Comparison of ENCODE assay signal across 11 cellular contexts in the genomic region with DNA sequence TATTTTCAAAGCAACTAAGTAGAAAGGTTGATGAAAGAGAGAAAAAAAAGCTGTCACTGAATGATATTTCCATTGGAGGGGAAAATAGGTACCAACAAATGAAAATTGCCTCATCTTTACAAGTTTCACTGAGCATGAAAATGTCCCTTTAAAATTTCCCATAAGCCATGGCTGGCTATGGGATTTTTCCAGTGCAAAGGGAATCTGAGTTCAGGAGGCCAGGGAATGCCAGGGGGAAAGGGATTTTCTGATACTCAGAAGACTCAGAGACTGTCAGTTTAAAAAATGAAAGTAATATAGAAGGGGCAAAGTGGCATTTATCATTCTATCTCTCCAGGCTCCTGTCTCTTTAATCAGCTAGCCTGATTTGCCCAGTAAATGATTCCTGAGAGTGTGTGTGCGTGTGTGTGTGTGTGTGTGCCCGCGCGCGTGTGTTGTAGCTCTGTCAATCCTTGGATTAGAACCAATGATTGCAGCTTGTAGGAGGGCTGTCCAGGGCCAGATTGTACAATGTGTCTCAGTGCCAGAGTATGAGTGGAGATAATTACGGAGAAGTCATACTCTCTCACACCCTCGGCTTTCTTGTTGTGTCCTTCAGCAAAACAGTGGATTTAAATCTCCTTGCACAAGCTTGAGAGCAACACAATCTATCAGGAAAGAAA. TPM values are rescaled to one million over a fixed set of nuclear protein-coding genes. Genes with fewer than 3 reads are reported as not detected.
DNase-seq lines count a peak whose midpoint lies in the region; TF ChIP-seq lines count a peak whose summit lies in the region.
"Had no signal": no experiment of that assay in that cellular context is flagged by ENCODE, and none has a peak within 500 bp of the region (broad histone marks: within the 10 kb centered on the region; RNA-seq: fewer than 3 reads in every experiment).

Gene NTM (plus strand): TSS at position 526 of the 662 bp plus-strand sequence.

- no peak within 1 kb of the TSS for H3K27ac Mint-ChIP-seq in neural crest cell (ENCODE audit: unreplicated experiment)
- H3K27ac Mint-ChIP-seq: CD8-positive, alpha-beta T cell; stimulated activated naive CD8-positive, alpha-beta T cell treated with anti-CD3 and anti-CD28 coated beads, Interleukin-15, amount 100 ng/mL, for 72 hours had no signal

- no peak within 1 kb of the TSS for H3K4me3 Mint-ChIP-seq in neural crest cell
- H3K4me3 Mint-ChIP-seq: CD8-positive, alpha-beta T cell; stimulated activated naive CD8-positive, alpha-beta T cell treated with anti-CD3 and anti-CD28 coated beads, Interleukin-15, amount 100 ng/mL, for 72 hours had no signal

- H3K4me1 Mint-ChIP-seq in neural crest cell = peaks cover 1% of the 10 kb centered on the region
- H3K4me1 Mint-ChIP-seq: stimulated activated naive CD8-positive, alpha-beta T cell treated with anti-CD3 and anti-CD28 coated beads, Interleukin-15, amount 100 ng/mL, for 72 hours had no signal

- peak; percentile 51 for DNase-seq in AG10803 (ENCODE audit: low read depth)
- DNase-seq in NCI-H82 treated with DMSO at 0.1 percent for 48 hours (lab: John Stamatoyannopoulos, UW; ENCODE audit: unreplicated experiment) = peak; percentile 76
- DNase-seq in fibroblast of villous mesenchyme (ENCODE audit: low read depth) = peak; percentile 0
- peak; percentile 36 for DNase-seq in neural crest cell (ENCODE audit: low read depth, low spot score)
- no peak for DNase-seq in activated CD4-positive, alpha-beta T cell treated with anti-CD3 and anti-CD28 coated beads for 1 hour
- no peak for DNase-seq in NCI-H2196 treated with DMSO at 0.1 percent for 48 hours (lab: John Stamatoyannopoulos, UW; ENCODE audit: unreplicated experiment)
- DNase-seq in SHP77 treated with DMSO at 0.1 percent for 48 hours (lab: John Stamatoyannopoulos, UW) = no peak
- no peak for DNase-seq in GDM1 (lab: John Stamatoyannopoulos, UW)
- DNase-seq: CD8-positive, alpha-beta T cell; stimulated activated naive CD8-positive, alpha-beta T cell treated with anti-CD3 and anti-CD28 coated beads, Interleukin-15, amount 100 ng/mL, for 72 hours had no signal

- no peaks in the 10 kb centered on the region for H3K36me3 Mint-ChIP-seq in neural crest cell (ENCODE audit: low read depth)
- H3K36me3 Mint-ChIP-seq: CD8-positive, alpha-beta T cell had no signal

- H3K27me3 Mint-ChIP-seq in neural crest cell (ENCODE audit: low read depth) = no peaks in the 10 kb centered on the region

- H3K4me3 ChIP-seq in AG10803 (ENCODE audit: low read length) (no peak within 1 kb of the TSS), fibroblast of villous mesenchyme (ENCODE audit: low read depth, low read length) (no peak within 1 kb of the TSS)

- no peaks in the 10 kb centered on the region for H3K9me3 Mint-ChIP-seq in neural crest cell
- H3K9me3 Mint-ChIP-seq: stimulated activated naive CD8-positive, alpha-beta T cell treated with anti-CD3 and anti-CD28 coated beads, Interleukin-15, amount 100 ng/mL, for 72 hours had no signal

- TF ChIP-seq CTCF in AG10803 (conservative IDR thresholded peaks at IDR 0.05; ENCODE audit: low read length) (no peak), fibroblast of villous mesenchyme (IDR thresholded peaks at IDR 0.05; ENCODE audit: insufficient read depth, low read depth, low read length) (no peak), neural crest cell (conservative IDR thresholded peaks at IDR 0.05) (no peak)

RNA-seq across cellular contexts. Expression of gene NTM, which starts in this region (rescaled TPM):
- total RNA-seq in fibroblast of villous mesenchyme (7.3 and 24.2 TPM in 2 replicates), neural crest cell (11.3 and 13.2 TPM in 2 replicates)
- total RNA-seq: CD8-positive, alpha-beta T cell; lung microvascular endothelial cell had no signal

Comparison
In these comparisons a context has a peak if more than half of its experiments do, and no peak if none do; other contexts are left out.
1. DNase-seq: peak in AG10803 (single experiment), NCI-H82 treated with DMSO at 0.1 percent for 48 hours (single experiment), fibroblast of villous mesenchyme (single experiment) and neural crest cell (single experiment); none in activated CD4-positive, alpha-beta T cell treated with anti-CD3 and anti-CD28 coated beads for 1 hour (single experiment), NCI-H2196 treated with DMSO at 0.1 percent for 48 hours (single experiment), SHP77 treated with DMSO at 0.1 percent for 48 hours (single experiment) and GDM1 (single experiment).